In genomic region chr22:41285441-41285819, GRCh38 we compare ENCODE assay signal across 8 cellular contexts. TPM values are rescaled to one million over a fixed set of nuclear protein-coding genes. Genes with fewer than 3 reads are reported as not detected.
DNase-seq lines count a peak whose midpoint lies in the region; ATAC-seq and TF ChIP-seq lines count a peak whose summit lies in the region.

No MANE protein-coding gene starts in this region.

- TF ChIP-seq CTCF in omental fat pad (IDR thresholded peaks at IDR 0.05), result no peak

- peak; percentile 75 for DNase-seq in DMS 273 (lab: John Stamatoyannopoulos, UW; ENCODE audit: unreplicated experiment)
- no peak for DNase-seq in DMS 273 treated with DMSO at 0.1 percent for 48 hours (lab: John Stamatoyannopoulos, UW)
- peak; percentile 17 for DNase-seq in SHP77 treated with DMSO at 0.1 percent for 48 hours (lab: John Stamatoyannopoulos, UW)
- DNase-seq in activated naive CD4-positive, alpha-beta T cell (lab: John Stamatoyannopoulos, UW), result peak; percentile 49 to 74 (median 70)
- DNase-seq in glomerular visceral epithelial cell (ENCODE audit: extremely low spot score), result peak; percentile 79
- DNase-seq in omental fat pad (ENCODE audit: low spot score), result peak; percentile 38

- H3K27ac ChIP-seq in temporal lobe (ENCODE audit: low read depth, low read length), result peak overlapping the region; percentile 89

- ATAC-seq in HG03469 (IDR thresholded peaks at IDR 0.05; ENCODE audit: unreplicated experiment), result peak; percentile 10
- peak; percentile 56 for ATAC-seq in omental fat pad (ENCODE audit: low FRiP score)

RNA-seq across cellular contexts. Expression of gene RANGAP1, which starts 0.6 kb away (rescaled TPM):
- total RNA-seq in omental fat pad, result 10 to 100 TPM; 30.9 to 49.8 (median 34.1) TPM
- 31.2 TPM for total RNA-seq in temporal lobe

RNA-seq across cellular contexts. Expression of gene ZC3H7B, which starts 15.9 kb away (rescaled TPM):
- total RNA-seq in omental fat pad (10 to 100 TPM; 32.9 to 39.4 (median 35.9) TPM), temporal lobe (46.5 TPM)

RNA-seq across cellular contexts. Expression of gene CHADL, which starts 44.7 kb away (rescaled TPM):
- total RNA-seq in omental fat pad (1 to 10 TPM in 3 of 4 donors, under 1 TPM in 1; 0.56 to 2.5 (median 1.4) TPM), temporal lobe (2.7 TPM)
